In genomic region chr4:4995103-4995761, GRCh38 we compare ENCODE assay signal across 8 cellular contexts. TPM values are rescaled to one million over a fixed set of nuclear protein-coding genes. Genes with fewer than 3 reads are reported as not detected.
DNase-seq lines count a peak whose midpoint lies in the region; ATAC-seq, FAIRE-seq and TF ChIP-seq lines count a peak whose summit lies in the region.

No MANE protein-coding gene starts in this region.

- peak; percentile 89 to 91 for TF ChIP-seq RAD21 in A549 (conservative IDR thresholded peaks at IDR 0.05 in 1 of 2, IDR thresholded peaks at IDR 0.05 in 1 of 2)

- no peaks in the 10 kb centered on the region for H4K20me1 ChIP-seq in OCI-LY3 (ENCODE audit: insufficient read depth, low read length)

- H3K27ac ChIP-seq in A549 (peak overlapping the region; percentile 35 to 84; a peak in 3 of 6 replicates), OCI-LY3 (ENCODE audit: low read length) (no peak overlapping the region), heart left ventricle (no peak overlapping the region)

- 42% methylated on average over 6 of the region's 18 CpGs for WGBS in A549 (ENCODE audit: missing lambda C conversion rate)
- 20 to 36% (median 24%) methylated on average over 9 to 18 of the region's 18 CpGs for WGBS in heart left ventricle, 4 donors

- H3K9me3 ChIP-seq in A549 (no peaks in the 10 kb centered on the region), OCI-LY3 (ENCODE audit: insufficient read depth, low read length) (no peaks in the 10 kb centered on the region), heart left ventricle (no peaks in the 10 kb centered on the region)

- ATAC-seq in A549 (peak; percentile 86 to 91), HG03280 (IDR thresholded peaks at IDR 0.05; ENCODE audit: unreplicated experiment) (peak; percentile 70), heart left ventricle (peak; percentile 45 to 75 (median 65))

- TF ChIP-seq CTCF in A549 (IDR thresholded peaks at IDR 0.05) (peak; percentile 78), GM12801 (IDR thresholded peaks at IDR 0.05; ENCODE audit: extremely low read depth, insufficient read length) (peak; percentile 5), OCI-LY3 (IDR thresholded peaks at IDR 0.05; ENCODE audit: low read depth, low read length) (peak; percentile 87), heart left ventricle (IDR thresholded peaks at IDR 0.05) (peak; percentile 82 to 93 (median 91))

- no peak overlapping the region for H3K9ac ChIP-seq in OCI-LY3 (ENCODE audit: low read length)

- intact Hi-C loops in heart left ventricle (cut with DNase I), result loop anchor here in 8 of 10 donors (2.0 to 10.0 kb wide), 8 partner anchors 140 to 820 kb away; no protein-coding TSS in a partner anchor

- TF ChIP-seq EP300 in A549 (IDR thresholded peaks at IDR 0.05), result no peak

- H3K36me3 ChIP-seq in OCI-LY3 (replicated peaks; ENCODE audit: low read depth, low read length) (no peaks in the 10 kb centered on the region), heart left ventricle (no peaks in the 10 kb centered on the region)

- H3K27me3 ChIP-seq in OCI-LY3 (ENCODE audit: low read depth, low read length), result peaks cover 4% of the 10 kb centered on the region; the same call in 1 of the 2 replicates
- peaks cover 0 to 9% (median 6%) of the 10 kb centered on the region in 9 donors for H3K27me3 ChIP-seq in heart left ventricle

- CTCF ChIA-PET in A549 (lab: Yijun Ruan, JAX), result interaction anchor here (0.6 to 3.3 kb wide), 20 partner anchors 8 to 818 kb away, joined by 3 to 14 read pairs (median 3); partner anchors contain the start of gene STK32B

- H3K4me3 ChIP-seq in A549, result no peak overlapping the region
- no peak overlapping the region for H3K4me3 ChIP-seq in OCI-LY3 (ENCODE audit: low read length)
- no peak overlapping the region for H3K4me3 ChIP-seq in heart left ventricle

- H3K4me1 ChIP-seq in A549 (peaks cover 29% of the 10 kb centered on the region), OCI-LY3 (ENCODE audit: low read length) (no peaks in the 10 kb centered on the region), heart left ventricle (peaks cover 0 to 19% (median 2%) of the 10 kb centered on the region in 12 donors)

- TF ChIP-seq POLR2A in A549 (IDR thresholded peaks at IDR 0.05; ENCODE audit: low read length) (no peak), heart left ventricle (IDR thresholded peaks at IDR 0.05) (no peak)

- no peaks in the 10 kb centered on the region for H3K79me2 ChIP-seq in OCI-LY3 (ENCODE audit: low read length)

- DNase-seq in A549 (ENCODE audit: low read depth in 1 of 2, low spot score in 1 of 2) (peak; percentile 69 to 73), heart left ventricle (peak; percentile 61 to 85 (median 71)), pons (ENCODE audit: low spot score) (peak; percentile 72), NCI-H128 (lab: John Stamatoyannopoulos, UW; ENCODE audit: unreplicated experiment) (no peak)
- peak; percentile 16 for DNase-seq in activated naive CD4-positive, alpha-beta T cell treated with anti-CD3 and anti-CD28 coated beads, Interleukin-2, amount 50 U/mL, for 16 hours

- no peak for FAIRE-seq in A549 (lab: Jason Lieb, UNC)

- POLR2A ChIA-PET in A549 (lab: Yijun Ruan, JAX), result no interaction called here

- no peak overlapping the region for H2AFZ ChIP-seq in OCI-LY3 (ENCODE audit: low read depth, low read length)

- peak overlapping the region; percentile 62 for H3K4me2 ChIP-seq in A549
- H3K4me2 ChIP-seq in OCI-LY3 (ENCODE audit: low read length), result peak overlapping the region; percentile 12

TF ChIP-seq in A549, 52 proteins besides CTCF, POLR2A, EP300 and RAD21:
- TF ChIP-seq SMC3 (IDR thresholded peaks at IDR 0.05), result peak; percentile 74
- TF ChIP-seq, protein P1, sequence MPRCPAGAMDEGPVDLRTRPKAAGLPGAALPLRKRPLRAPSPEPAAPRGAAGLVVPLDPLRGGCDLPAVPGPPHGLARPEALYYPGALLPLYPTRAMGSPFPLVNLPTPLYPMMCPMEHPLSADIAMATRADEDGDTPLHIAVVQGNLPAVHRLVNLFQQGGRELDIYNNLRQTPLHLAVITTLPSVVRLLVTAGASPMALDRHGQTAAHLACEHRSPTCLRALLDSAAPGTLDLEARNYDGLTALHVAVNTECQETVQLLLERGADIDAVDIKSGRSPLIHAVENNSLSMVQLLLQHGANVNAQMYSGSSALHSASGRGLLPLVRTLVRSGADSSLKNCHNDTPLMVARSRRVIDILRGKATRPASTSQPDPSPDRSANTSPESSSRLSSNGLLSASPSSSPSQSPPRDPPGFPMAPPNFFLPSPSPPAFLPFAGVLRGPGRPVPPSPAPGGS (IDR thresholded peaks at IDR 0.05), result no peak

RNA-seq across cellular contexts. Expression of gene CYTL1, which starts 24.0 kb away (rescaled TPM):
- polyA plus RNA-seq in A549 (2011; rRNA removed), result not detected in 2 replicates
- not detected in 2 replicates for polyA plus RNA-seq in A549 (2012; cell fraction: cytosol; rRNA removed)
- not detected in 2 replicates for polyA plus RNA-seq in A549 (2012; cell fraction: nucleus; rRNA removed)
- polyA plus RNA-seq in A549 (2017; fragmentation: RNase III; extraction: RNeasy Plus Mini Kit Qiagen cat#74134 plus additional on column Dnase treatment), result not detected in 3 replicates
- polyA minus RNA-seq in A549 (2011; rRNA and poly(A)+ RNA removed), result not detected in 2 replicates
- total RNA-seq in heart left ventricle, result 1 to 10 TPM in 1 of 9 donors, under 1 TPM in 2, not detected in 6; 0.78 to 2.5 (median 0.93) TPM
- polyA plus RNA-seq in heart left ventricle, result not detected

RNA-seq across cellular contexts. Expression of gene STK32B, which starts 56.0 kb away (rescaled TPM):
- polyA plus RNA-seq in A549 (2011; rRNA removed) (10.8 and 12.1 TPM in 2 replicates), A549 (2017; fragmentation: RNase III; extraction: RNeasy Plus Mini Kit Qiagen cat#74134 plus additional on column Dnase treatment) (7.6 to 10.5 TPM (median 8.3 TPM) in 3 replicates), heart left ventricle (under 1 TPM; 0.08 to 0.14 TPM)
- polyA plus RNA-seq in A549 (2012; cell fraction: cytosol; rRNA removed), result 12.6 and 15.6 TPM in 2 replicates
- polyA plus RNA-seq in A549 (2012; cell fraction: nucleus; rRNA removed), result 16.9 and 17.2 TPM in 2 replicates
- 10.7 and 11.3 TPM in 2 replicates for polyA minus RNA-seq in A549 (2011; rRNA and poly(A)+ RNA removed)
- 1 to 10 TPM in 2 of 9 donors, under 1 TPM in 7; 0.13 to 2.0 (median 0.27) TPM for total RNA-seq in heart left ventricle

Comparison
In these comparisons a context has a peak if more than half of its experiments do, and no peak if none do; other contexts are left out.
1. H3K27ac ChIP-seq: peak in A549 (2 of 2); none in OCI-LY3 (single experiment) and heart left ventricle (0 of 12).
2. CTCF ChIP-seq: peak in every context shown above with its lines; median percentile 91 in heart left ventricle; 87 in OCI-LY3; 78 in A549; 5 in GM12801.
3. RNA of gene STK32B, which starts 56.0 kb away (polyA plus RNA-seq): 7.6 to 17.2 TPM in A549; 0.08 to 0.14 TPM in heart left ventricle; every median in the first group is over 4 times any median in the second.
4. Peak in every context shown above with its lines, with median percentiles within 50 percentile points of each other: ATAC-seq.